In genomic region chr4:44678094-44679023, GRCh38 we compare ENCODE assay signal across 8 cellular contexts. TPM values are rescaled to one million over a fixed set of nuclear protein-coding genes. Genes with fewer than 3 reads are reported as not detected.
DNase-seq lines count a peak whose midpoint lies in the region; ATAC-seq and TF ChIP-seq lines count a peak whose summit lies in the region.

TSS of gene GUF1 (plus strand) at chr4:44678420. CDS start at chr4:44678623, 203 bp downstream.

- TF ChIP-seq EP300 in suprapubic skin (IDR thresholded peaks at IDR 0.05), result no peak

- H3K4me1 Mint-ChIP-seq in activated naive CD4-positive, alpha-beta T cell treated with anti-CD3 and anti-CD28 coated beads, Interleukin-2, amount 50 U/mL, for 24 hours, result peaks cover 42% of the 10 kb centered on the region

- peak within 1 kb of the TSS; percentile 98 for H3K27ac Mint-ChIP-seq in activated naive CD4-positive, alpha-beta T cell treated with anti-CD3 and anti-CD28 coated beads, Interleukin-2, amount 50 U/mL, for 24 hours

- no peaks in the 10 kb centered on the region for H3K9me3 ChIP-seq in suprapubic skin

- H3K4me1 ChIP-seq in suprapubic skin, result peaks cover 28% of the 10 kb centered on the region

- DNase-seq in GM06990 (ENCODE audit: extremely low read depth, insufficient read length) (peak; percentile 91), NCI-H1092 (lab: John Stamatoyannopoulos, UW) (peak; percentile 86), globus pallidus (ENCODE audit: low spot score) (peak; percentile 90), nucleus accumbens (lab: John Stamatoyannopoulos, UW) (peak; percentile 33 to 94 (median 83)), suprapubic skin (ENCODE audit: low spot score in 2 of 2) (peak; percentile 90 to 93)

- no peaks in the 10 kb centered on the region for H3K9me3 Mint-ChIP-seq in activated naive CD4-positive, alpha-beta T cell treated with anti-CD3 and anti-CD28 coated beads, Interleukin-2, amount 50 U/mL, for 24 hours

- H3K27me3 ChIP-seq in GM06990 (replicated peaks; ENCODE audit: control insufficient read depth, insufficient read depth, low read length) (no peaks in the 10 kb centered on the region), suprapubic skin (no peaks in the 10 kb centered on the region)

- TF ChIP-seq CTCF in GM06990 (IDR thresholded peaks at IDR 0.05; ENCODE audit: insufficient read depth, low read length, poor library complexity, severe bottlenecking) (no peak), suprapubic skin (IDR thresholded peaks at IDR 0.05) (no peak)

- no peaks in the 10 kb centered on the region for H3K27me3 Mint-ChIP-seq in activated naive CD4-positive, alpha-beta T cell treated with anti-CD3 and anti-CD28 coated beads, Interleukin-2, amount 50 U/mL, for 24 hours

- peak in 1 of 2 donors; percentile 44 for TF ChIP-seq POLR2A in suprapubic skin (IDR thresholded peaks at IDR 0.05)

- peak within 1 kb of the TSS; percentile 80 for H3K4me3 ChIP-seq in GM06990 (replicated peaks; ENCODE audit: low read depth, low read length)
- peak within 1 kb of the TSS; percentile 81 for H3K4me3 ChIP-seq in suprapubic skin

- H3K36me3 ChIP-seq in GM06990 (ENCODE audit: control insufficient read depth, insufficient read depth, low read length), result no peaks in the 10 kb centered on the region
- H3K36me3 ChIP-seq in suprapubic skin, result peaks cover 10% of the 10 kb centered on the region

- H3K36me3 Mint-ChIP-seq in activated naive CD4-positive, alpha-beta T cell treated with anti-CD3 and anti-CD28 coated beads, Interleukin-2, amount 50 U/mL, for 24 hours, result peaks cover 6% of the 10 kb centered on the region

- peak within 1 kb of the TSS; percentile 99 for H3K4me3 Mint-ChIP-seq in activated naive CD4-positive, alpha-beta T cell treated with anti-CD3 and anti-CD28 coated beads, Interleukin-2, amount 50 U/mL, for 24 hours

- WGBS in suprapubic skin, result under 1% methylated on average over 37 of the region's 55 CpGs

- H3K27ac ChIP-seq in suprapubic skin, result peak within 1 kb of the TSS; percentile 90

- ATAC-seq in HG02588 (IDR thresholded peaks at IDR 0.05; ENCODE audit: unreplicated experiment) (peak; percentile 97), SK-N-SH treated with all-trans-retinoic acid at 6 μM for 48 hours (peak; percentile 95)

TF ChIP-seq in SK-N-SH treated with all-trans-retinoic acid at 6 μM for 48 hours, 23 proteins besides CTCF, POLR2A, EP300 and RAD21:
- TF ChIP-seq ZC3H10 (CRISPR knock-in tag; IDR thresholded peaks at IDR 0.05) (no peak), ESRRG (CRISPR knock-in tag; IDR thresholded peaks at IDR 0.05) (no peak), CSDC2 (CRISPR knock-in tag; IDR thresholded peaks at IDR 0.05) (no peak), SNAI2 (CRISPR knock-in tag; IDR thresholded peaks at IDR 0.05) (no peak), RARB (CRISPR knock-in tag; IDR thresholded peaks at IDR 0.05) (no peak), TOX (CRISPR knock-in tag; IDR thresholded peaks at IDR 0.05; ENCODE audit: borderline replicate concordance) (no peak), ZNF8 (CRISPR knock-in tag; IDR thresholded peaks at IDR 0.05) (no peak), PATZ1 (CRISPR knock-in tag; IDR thresholded peaks at IDR 0.05; ENCODE audit: borderline replicate concordance) (no peak), ZNF565 (CRISPR knock-in tag; conservative IDR thresholded peaks at IDR 0.05; ENCODE audit: low read depth) (no peak), GLIS3 (CRISPR knock-in tag; IDR thresholded peaks at IDR 0.05) (no peak), TSHZ2 (CRISPR knock-in tag; IDR thresholded peaks at IDR 0.05) (no peak), ZFP3 (CRISPR knock-in tag; IDR thresholded peaks at IDR 0.05) (no peak), ZFP30 (CRISPR knock-in tag; IDR thresholded peaks at IDR 0.05) (no peak), ARNTL (CRISPR knock-in tag; IDR thresholded peaks at IDR 0.05; ENCODE audit: borderline replicate concordance, low read depth) (no peak), PPARA (CRISPR knock-in tag; IDR thresholded peaks at IDR 0.05; ENCODE audit: borderline replicate concordance) (no peak), CSRNP3 (CRISPR knock-in tag; IDR thresholded peaks at IDR 0.05) (no peak)
- TF ChIP-seq, protein P1, sequence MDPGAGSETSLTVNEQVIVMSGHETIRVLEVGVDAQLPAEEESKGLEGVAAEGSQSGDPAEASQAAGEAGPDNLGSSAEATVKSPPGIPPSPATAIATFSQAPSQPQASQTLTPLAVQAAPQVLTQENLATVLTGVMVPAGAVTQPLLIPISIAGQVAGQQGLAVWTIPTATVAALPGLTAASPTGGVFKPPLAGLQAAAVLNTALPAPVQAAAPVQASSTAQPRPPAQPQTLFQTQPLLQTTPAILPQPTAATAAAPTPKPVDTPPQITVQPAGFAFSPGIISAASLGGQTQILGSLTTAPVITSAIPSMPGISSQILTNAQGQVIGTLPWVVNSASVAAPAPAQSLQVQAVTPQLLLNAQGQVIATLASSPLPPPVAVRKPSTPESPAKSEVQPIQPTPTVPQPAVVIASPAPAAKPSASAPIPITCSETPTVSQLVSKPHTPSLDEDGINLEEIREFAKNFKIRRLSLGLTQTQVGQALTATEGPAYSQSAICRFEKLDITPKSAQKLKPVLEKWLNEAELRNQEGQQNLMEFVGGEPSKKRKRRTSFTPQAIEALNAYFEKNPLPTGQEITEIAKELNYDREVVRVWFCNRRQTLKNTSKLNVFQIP (CRISPR knock-in tag; IDR thresholded peaks at IDR 0.05; ENCODE audit: borderline replicate concordance, low read depth), result no peak
- TF ChIP-seq, protein P2, sequence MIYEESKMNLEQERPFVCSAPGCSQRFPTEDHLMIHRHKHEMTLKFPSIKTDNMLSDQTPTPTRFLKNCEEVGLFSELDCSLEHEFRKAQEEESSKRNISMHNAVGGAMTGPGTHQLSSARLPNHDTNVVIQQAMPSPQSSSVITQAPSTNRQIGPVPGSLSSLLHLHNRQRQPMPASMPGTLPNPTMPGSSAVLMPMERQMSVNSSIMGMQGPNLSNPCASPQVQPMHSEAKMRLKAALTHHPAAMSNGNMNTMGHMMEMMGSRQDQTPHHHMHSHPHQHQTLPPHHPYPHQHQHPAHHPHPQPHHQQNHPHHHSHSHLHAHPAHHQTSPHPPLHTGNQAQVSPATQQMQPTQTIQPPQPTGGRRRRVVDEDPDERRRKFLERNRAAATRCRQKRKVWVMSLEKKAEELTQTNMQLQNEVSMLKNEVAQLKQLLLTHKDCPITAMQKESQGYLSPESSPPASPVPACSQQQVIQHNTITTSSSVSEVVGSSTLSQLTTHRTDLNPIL (CRISPR knock-in tag; IDR thresholded peaks at IDR 0.05; ENCODE audit: low read depth), result no peak

RNA-seq across cellular contexts. Expression of gene GUF1, which starts in this region (rescaled TPM):
- total RNA-seq in suprapubic skin, result 10 to 100 TPM; 13.8 to 20.3 (median 19.3) TPM

Comparison
In these comparisons a context has a peak if more than half of its experiments do, and no peak if none do; other contexts are left out.
1. Peak in every context shown above with its lines: DNase-seq, ATAC-seq, H3K4me3 ChIP-seq and H3K27ac ChIP-seq.